In genomic region chr22:42070517-42071422, GRCh38 we compare ENCODE assay signal across 8 cellular contexts. TPM values are rescaled to one million over a fixed set of nuclear protein-coding genes. Genes with fewer than 3 reads are reported as not detected.
A peak's percentile ranks its signal among the peaks of the same experiment; 100 is the strongest.
DNase-seq lines count a peak whose midpoint lies in the region; ATAC-seq, FAIRE-seq and TF ChIP-seq lines count a peak whose summit lies in the region.

NAGA (minus strand) TSS chr22:42070812; CDS start chr22:42070297, 515 bp downstream.

- H3K27me3 ChIP-seq in OCI-LY3 (ENCODE audit: low read depth, low read length): no peaks in the 10 kb centered on the region

- peak; percentile 75 for ATAC-seq in GM21526 (IDR thresholded peaks at IDR 0.05; ENCODE audit: low FRiP score, unreplicated experiment)

- H4K20me1 ChIP-seq in OCI-LY3 (ENCODE audit: insufficient read depth, low read length): no peaks in the 10 kb centered on the region

- H3K4me3 ChIP-seq in OCI-LY3 (ENCODE audit: low read length) (peak within 1 kb of the TSS; percentile 82), mesodermal cell (ENCODE audit: extremely low read depth, insufficient read depth, low read length, poor library complexity, severe bottlenecking) (peak within 1 kb of the TSS; percentile 57)

- H3K9me3 ChIP-seq in OCI-LY3 (ENCODE audit: insufficient read depth, low read length) (no peaks in the 10 kb centered on the region), mesodermal cell (ENCODE audit: control insufficient read depth, low read length) (no peaks in the 10 kb centered on the region)

- H3K27ac ChIP-seq in OCI-LY3 (ENCODE audit: low read length): peak within 1 kb of the TSS; percentile 79
- peak within 1 kb of the TSS; percentile 57 for H3K27ac ChIP-seq in mesodermal cell (ENCODE audit: low read depth, low read length, severe bottlenecking)

- FAIRE-seq in D721Med (lab: Jason Lieb, UNC): no peak
- peak; percentile 95 for FAIRE-seq in endometrium (lab: Jason Lieb, UNC)

- WGBS in mesodermal cell (ENCODE audit: insufficient coverage in 2 of 2), 2 experiments: 2 to 5% methylated on average over 42 of the region's 56 CpGs

- DNase-seq in D721Med (ENCODE audit: insufficient read length, low spot score) (peak; percentile 80), HuH-7.5 (ENCODE audit: low spot score) (peak; percentile 96)
- DNase-seq in activated CD8-positive, alpha-beta memory T cell treated with anti-CD3 and anti-CD28 coated beads, Interleukin-2, amount 50 U/mL, for 4 hours: peak; percentile 82
- peak; percentile 68 for DNase-seq in stimulated activated CD8-positive, alpha-beta memory T cell treated with anti-CD3 and anti-CD28 coated beads, Interleukin-15, amount 100 ng/mL, for 24 hours (ENCODE audit: low read depth)

- H3K36me3 ChIP-seq in OCI-LY3 (replicated peaks; ENCODE audit: low read depth, low read length) (peaks cover 34% of the 10 kb centered on the region), mesodermal cell (ENCODE audit: control insufficient read depth, insufficient read depth, low read length) (peaks cover 20% of the 10 kb centered on the region)

- peak within 1 kb of the TSS; percentile 96 for H3K4me2 ChIP-seq in OCI-LY3 (ENCODE audit: low read length)

- peak within 1 kb of the TSS; percentile 85 for H3K9ac ChIP-seq in OCI-LY3 (ENCODE audit: low read length)

- no peak for TF ChIP-seq CTCF in D721Med (IDR thresholded peaks at IDR 0.05; ENCODE audit: insufficient read depth, missing control alignments)
- no peak for TF ChIP-seq CTCF in OCI-LY3 (IDR thresholded peaks at IDR 0.05; ENCODE audit: low read depth, low read length)

- H2AFZ ChIP-seq in OCI-LY3 (ENCODE audit: low read depth, low read length): peak within 1 kb of the TSS; percentile 85

- peaks cover 16% of the 10 kb centered on the region for H3K4me1 ChIP-seq in OCI-LY3 (ENCODE audit: low read length)
- no peaks in the 10 kb centered on the region for H3K4me1 ChIP-seq in mesodermal cell (ENCODE audit: control insufficient read depth, insufficient read depth, low read length, poor library complexity, severe bottlenecking)

- H3K79me2 ChIP-seq in OCI-LY3 (ENCODE audit: low read length): peaks cover 19% of the 10 kb centered on the region

RNA-seq across cellular contexts. Expression of gene NAGA, which starts in this region (rescaled TPM):
- polyA plus RNA-seq in mesodermal cell (2013, experiment 1 of 2): 28.3 TPM
- polyA plus RNA-seq in mesodermal cell (2013, experiment 2 of 2): 25.8 TPM

Comparison
In these comparisons a context has a peak if more than half of its experiments do, and no peak if none do; other contexts are left out.
1. Peak in every context shown above with its lines: DNase-seq, ATAC-seq, H3K4me3 ChIP-seq and H3K27ac ChIP-seq.